19 cellular contexts compared by ENCODE assay signal in the genomic region with DNA sequence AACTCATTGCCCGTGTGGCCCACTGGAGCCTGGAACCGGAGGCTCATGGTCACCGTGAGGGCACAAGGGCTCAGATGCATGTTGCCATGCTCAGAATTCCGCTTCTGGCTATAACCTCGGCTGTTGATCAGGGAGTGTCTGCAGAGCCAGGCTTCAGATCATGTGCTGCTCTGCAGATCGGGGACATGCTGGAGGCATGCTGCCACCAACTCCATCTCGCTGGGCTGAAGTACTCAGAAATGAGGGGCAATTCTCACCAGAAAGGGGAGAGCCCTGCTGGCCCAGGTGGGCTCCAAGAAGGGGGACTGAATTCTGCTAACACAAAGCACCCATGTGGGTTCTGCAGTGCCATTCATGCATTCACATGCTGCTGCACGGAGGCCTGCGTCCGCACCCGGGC.
DNase-seq lines count a peak whose midpoint lies in the region; ATAC-seq and TF ChIP-seq lines count a peak whose summit lies in the region.
"Had no signal": no experiment of that assay in that cellular context is flagged by ENCODE, and none has a peak within 500 bp of the region (broad histone marks: within the 10 kb centered on the region; RNA-seq: fewer than 3 reads in every experiment).

No MANE protein-coding gene starts in this region.

- H3K27ac ChIP-seq in BLaER1 = peak overlapping the region; percentile 87

- H3K36me3 Mint-ChIP-seq in brain = peaks cover 12% of the 10 kb centered on the region

- H3K9me3 Mint-ChIP-seq in brain = peaks cover 0 to 9% (median 3%) of the 10 kb centered on the region in 5 experiments
- H3K9me3 Mint-ChIP-seq: CD4-positive, alpha-beta T cell had no signal

- H3K4me3 Mint-ChIP-seq in brain = peak overlapping the region in 2 of 5 experiments; percentile 23 to 79
- H3K4me3 Mint-ChIP-seq: CD4-positive, alpha-beta T cell had no signal

- no peaks in the 10 kb centered on the region for H3K27me3 ChIP-seq in BLaER1

- H3K4me1 Mint-ChIP-seq in brain = peaks cover 65% of the 10 kb centered on the region

- peaks cover 10% of the 10 kb centered on the region for H3K9me3 ChIP-seq in BLaER1
- H3K9me3 ChIP-seq: SK-N-SH had no signal

- no peak overlapping the region for H3K4me3 ChIP-seq in BLaER1
- H3K4me3 ChIP-seq: K562 had no signal

- peak overlapping the region; percentile 86 for H3K4me2 ChIP-seq in BLaER1
- H3K4me2 ChIP-seq: SK-N-SH had no signal

- peak overlapping the region; percentile 30; the same call in 1 of the 2 replicates for H3K9ac ChIP-seq in BLaER1
- H3K9ac ChIP-seq: SK-N-SH had no signal

- H3K4me1 ChIP-seq in BLaER1 = peaks cover 94% of the 10 kb centered on the region

- intact Hi-C loops in sciatic nerve (cut with DNase I) = no loop called here

- peak overlapping the region in 3 of 5 experiments; percentile 54 to 98 (median 95) for H3K27ac Mint-ChIP-seq in brain
- H3K27ac Mint-ChIP-seq: CD4-positive, alpha-beta T cell had no signal

- no peaks in the 10 kb centered on the region for H4K20me1 ChIP-seq in BLaER1

- ATAC-seq in sciatic nerve = no peak
- ATAC-seq in esophagus mucosa = no peak
- ATAC-seq in GM19035 (IDR thresholded peaks at IDR 0.05; ENCODE audit: unreplicated experiment) = no peak
- ATAC-seq: K562 had no signal

- H3K36me3 ChIP-seq in BLaER1 = no peaks in the 10 kb centered on the region

- no peak for TF ChIP-seq CTCF in brain (conservative IDR thresholded peaks at IDR 0.05)

- DNase-seq in globus pallidus (ENCODE audit: low spot score) (peak; percentile 35), sciatic nerve (ENCODE audit: low spot score) (peak; percentile 47), middle frontal gyrus (ENCODE audit: extremely low spot score, low spot score) (no peak), kidney tubule cell (ENCODE audit: low spot score) (no peak)
- DNase-seq: CD4-positive, alpha-beta T cell; DMS53; GOT3; HCEC 1CT; Kasumi-1; NCI-H1092 treated with DMSO at 0.1 percent for 48 hours; NCI-H1436; NCI-H187 treated with DMSO at 0.1 percent for 48 hours; NCI-H774 had no signal

- H3K27me3 Mint-ChIP-seq in brain = no peaks in the 10 kb centered on the region

Comparison
In these comparisons a context has a peak if more than half of its experiments do, and no peak if none do; other contexts are left out.
1. DNase-seq: peak in globus pallidus (single experiment) and sciatic nerve (single experiment); none in middle frontal gyrus (single experiment) and kidney tubule cell (single experiment).